In genomic region chr12:132622437-132623071, GRCh38 we compare ENCODE assay signal across 8 cellular contexts. TPM values are rescaled to one million over a fixed set of nuclear protein-coding genes. Genes with fewer than 3 reads are reported as not detected.
DNase-seq lines count a peak whose midpoint lies in the region; ATAC-seq and TF ChIP-seq lines count a peak whose summit lies in the region.

No MANE protein-coding gene starts in this region.

- no TSS peak for BruUV-seq in Calu3 (replicated peaks; lab: Mats Ljungman, UMichigan)

- H3K27ac Mint-ChIP-seq in Calu3 (ENCODE audit: unreplicated experiment), result peak overlapping the region; percentile 5
- no peak overlapping the region for H3K27ac Mint-ChIP-seq in natural killer cell treated with Interleukin-12 subunit alpha and Interleukin-12 subunit beta and Interleukin-15 and Interleukin-18, amount 100 ng/mL, for 72 hours

- no peaks in the 10 kb centered on the region for H3K79me1 ChIP-seq in neuronal stem cell (ENCODE audit: low read depth, low read length)

- H4K91ac ChIP-seq in neuronal stem cell (ENCODE audit: low read depth, low read length, poor library complexity), result no peak overlapping the region

- no peak overlapping the region for H2BK5ac ChIP-seq in neuronal stem cell (ENCODE audit: low read length)

- no peak overlapping the region for H2BK15ac ChIP-seq in neuronal stem cell (ENCODE audit: low read length)

- H3K9me3 Mint-ChIP-seq in Calu3 (ENCODE audit: low read depth, unreplicated experiment), result no peaks in the 10 kb centered on the region
- H3K9me3 Mint-ChIP-seq in natural killer cell treated with Interleukin-12 subunit alpha and Interleukin-12 subunit beta and Interleukin-15 and Interleukin-18, amount 100 ng/mL, for 72 hours, result no peaks in the 10 kb centered on the region

- no peak overlapping the region for H3K18ac ChIP-seq in neuronal stem cell (ENCODE audit: low read length)

- peak overlapping the region; percentile 90 for H3K14ac ChIP-seq in neuronal stem cell (ENCODE audit: low read length)

- no peak for ATAC-seq in HG02759 (IDR thresholded peaks at IDR 0.05; ENCODE audit: unreplicated experiment)
- ATAC-seq in natural killer cell treated with Interleukin-12 subunit alpha and Interleukin-12 subunit beta and Interleukin-15 and Interleukin-18, amount 100 ng/mL, for 72 hours, result no peak
- no peak for ATAC-seq in GM18868 (IDR thresholded peaks at IDR 0.05; ENCODE audit: unreplicated experiment)

- TF ChIP-seq CTCF in Calu3 (IDR thresholded peaks at IDR 0.05; ENCODE audit: unreplicated experiment), result no peak

- WGBS in neuronal stem cell (ENCODE audit: extremely low coverage in 2 of 2, insufficient read length in 2 of 2, insufficient replicate concordance in 1 of 2), 2 donors, result no CpG with 5 or more reads among the region's 11 CpGs

- no peak overlapping the region for H2AFZ ChIP-seq in neuronal stem cell (ENCODE audit: low read length)

- H3K27me3 Mint-ChIP-seq in Calu3 (ENCODE audit: unreplicated experiment), result peaks cover 12% of the 10 kb centered on the region
- peaks cover 7 to 8% of the 10 kb centered on the region in 2 donors for H3K27me3 Mint-ChIP-seq in natural killer cell treated with Interleukin-12 subunit alpha and Interleukin-12 subunit beta and Interleukin-15 and Interleukin-18, amount 100 ng/mL, for 72 hours

- no peak overlapping the region for H3K4me3 Mint-ChIP-seq in Calu3 (ENCODE audit: low read depth, unreplicated experiment)
- H3K4me3 Mint-ChIP-seq in natural killer cell treated with Interleukin-12 subunit alpha and Interleukin-12 subunit beta and Interleukin-15 and Interleukin-18, amount 100 ng/mL, for 72 hours, result no peak overlapping the region

- intact Hi-C loops in Calu3 (cut with micrococcal nuclease; ENCODE audit: unreplicated experiment), result no loop called here

- H3K4me3 ChIP-seq in neuronal stem cell (ENCODE audit: low read length in 2 of 2), result peak overlapping the region in 1 of 2 donors; percentile 57

- H3K4me2 ChIP-seq in neuronal stem cell (ENCODE audit: insufficient read depth, low read length, poor library complexity, severe bottlenecking), result no peak overlapping the region

- peaks cover 8 to 29% (median 27%) of the 10 kb centered on the region in 3 experiments for H3K27me3 ChIP-seq in neuronal stem cell (ENCODE audit: control insufficient read depth in 3 of 3, insufficient read depth in 3 of 3, low read depth in 1 of 3, low read length in 3 of 3)

- H2AK5ac ChIP-seq in neuronal stem cell (ENCODE audit: low read depth, low read length), result no peak overlapping the region

- peaks cover 19% of the 10 kb centered on the region for H3K4me1 Mint-ChIP-seq in Calu3 (ENCODE audit: low read depth, unreplicated experiment)
- peaks cover 0 to 13% of the 10 kb centered on the region in 2 donors for H3K4me1 Mint-ChIP-seq in natural killer cell treated with Interleukin-12 subunit alpha and Interleukin-12 subunit beta and Interleukin-15 and Interleukin-18, amount 100 ng/mL, for 72 hours (ENCODE audit: low read depth in 2 of 2)

- H4K8ac ChIP-seq in neuronal stem cell (ENCODE audit: low read depth, low read length), result no peak overlapping the region

- H2BK12ac ChIP-seq in neuronal stem cell (ENCODE audit: low read length), result no peak overlapping the region

- DNase-seq in Calu3, result no peak
- peak; percentile 66 for DNase-seq in RPMI7951 (ENCODE audit: low read depth)
- DNase-seq in fibroblast of gingiva (ENCODE audit: low read depth), result peak; percentile 35
- DNase-seq in neuronal stem cell (ENCODE audit: low spot score), result no peak
- DNase-seq in natural killer cell treated with Interleukin-12 subunit alpha and Interleukin-12 subunit beta and Interleukin-15 and Interleukin-18, amount 100 ng/mL, for 72 hours (ENCODE audit: low spot score), result no peak
- DNase-seq in SKM-1 treated with dmso at 0.1 percent for 144 hours (lab: John Stamatoyannopoulos, UW; ENCODE audit: unreplicated experiment), result no peak

- H3K23ac ChIP-seq in neuronal stem cell (ENCODE audit: low read depth, low read length, poor library complexity), result peak overlapping the region; percentile 87

- no peak overlapping the region for H3K9ac ChIP-seq in neuronal stem cell (ENCODE audit: low read depth, low read length, poor library complexity)

- H3K36me3 Mint-ChIP-seq in Calu3 (ENCODE audit: insufficient read depth, unreplicated experiment), result peaks cover 42% of the 10 kb centered on the region
- H3K36me3 Mint-ChIP-seq in natural killer cell treated with Interleukin-12 subunit alpha and Interleukin-12 subunit beta and Interleukin-15 and Interleukin-18, amount 100 ng/mL, for 72 hours, result peaks cover 5% of the 10 kb centered on the region

- no peak overlapping the region for H3K27ac ChIP-seq in neuronal stem cell (replicated peaks; ENCODE audit: low read length)

- CTCF ChIA-PET in Calu3 (lab: Charles Lee), result interaction anchor here (1.1 kb wide), 1 partner anchor 8 kb away, joined by 4 read pairs; no protein-coding TSS in a partner anchor

- no peak overlapping the region for H3K4ac ChIP-seq in neuronal stem cell (ENCODE audit: low read length)

- H2BK120ac ChIP-seq in neuronal stem cell (ENCODE audit: low read depth, low read length), result no peak overlapping the region

- peaks cover 26 to 46% of the 10 kb centered on the region in 2 donors for H3K36me3 ChIP-seq in neuronal stem cell (replicated peaks in 1 of 2; ENCODE audit: control insufficient read depth in 2 of 2, insufficient read depth in 2 of 2, low read length in 2 of 2)

- H3K9me3 ChIP-seq in neuronal stem cell (replicated peaks in 1 of 2; ENCODE audit: control insufficient read depth in 2 of 2, insufficient read depth in 1 of 2, low read depth in 1 of 2, low read length in 2 of 2), result peaks cover 3 to 7% of the 10 kb centered on the region in 2 donors

- H3K4me1 ChIP-seq in neuronal stem cell (ENCODE audit: control insufficient read depth in 2 of 2, insufficient read depth in 1 of 2, low read depth in 1 of 2, low read length in 2 of 2), result peaks cover 5 to 6% of the 10 kb centered on the region in 2 donors

RNA-seq across cellular contexts. Expression of gene P2RX2, which starts 4.0 kb away (rescaled TPM):
- total RNA-seq in Calu3 (2022), result not detected in 2 replicates
- not detected in 2 replicates for total RNA-seq in RPMI7951 (2014; rRNA removed; shearing (Covaris generic))
- polyA plus RNA-seq in neuronal stem cell (2013, experiment 1 of 2), result 0.14 TPM
- polyA plus RNA-seq in neuronal stem cell (2013, experiment 2 of 2), result 0.11 TPM
- not detected for total RNA-seq in natural killer cell treated with Interleukin-12 subunit alpha and Interleukin-12 subunit beta and Interleukin-15 and Interleukin-18, amount 100 ng/mL, for 72 hours

RNA-seq across cellular contexts. Expression of gene LRCOL1, which starts 12.2 kb away (rescaled TPM):
- total RNA-seq in Calu3 (2022), result not detected in 2 replicates
- not detected in 2 replicates for total RNA-seq in RPMI7951 (2014; rRNA removed; shearing (Covaris generic))
- polyA plus RNA-seq in neuronal stem cell (2013, experiment 1 of 2), result 0.46 TPM
- polyA plus RNA-seq in neuronal stem cell (2013, experiment 2 of 2), result 0.55 TPM
- total RNA-seq in natural killer cell treated with Interleukin-12 subunit alpha and Interleukin-12 subunit beta and Interleukin-15 and Interleukin-18, amount 100 ng/mL, for 72 hours, result not detected

Comparison
In these comparisons a context has a peak if more than half of its experiments do, and no peak if none do; other contexts are left out.
1. DNase-seq: peak in RPMI7951 (single experiment) and fibroblast of gingiva (single experiment); none in Calu3 (single experiment), neuronal stem cell (single experiment), natural killer cell treated with Interleukin-12 subunit alpha and Interleukin-12 subunit beta and Interleukin-15 and Interleukin-18, amount 100 ng/mL, for 72 hours (single experiment) and SKM-1 treated with dmso at 0.1 percent for 144 hours (single experiment).